ENCODE assay signal across 15 cellular contexts in genomic region chr15:63895194-63895593, GRCh38.
A peak's percentile ranks its signal among the peaks of the same experiment; 100 is the strongest.
DNase-seq lines count a peak whose midpoint lies in the region; ATAC-seq and TF ChIP-seq lines count a peak whose summit lies in the region.
"Had no signal": no experiment of that assay in that cellular context is flagged by ENCODE, and none has a peak within 500 bp of the region (broad histone marks: within the 10 kb centered on the region; RNA-seq: fewer than 3 reads in every experiment).

No MANE protein-coding gene starts in this region.

- CTCF ChIA-PET in CD4-positive, alpha-beta T cell (lab: Charles Lee): interaction anchor here (2.1 kb wide), 1 partner anchor 151 kb away, joined by 8 read pairs; the partner anchor contains the start of gene DAPK2
- CTCF ChIA-PET in activated CD8-positive, alpha-beta memory T cell treated with anti-CD3 and anti-CD28 coated beads, Interleukin-2, amount 10 ng/mL, durations not matched to agents 7 days and 5 days (lab: Charles Lee): interaction anchor here (1.5 to 6.1 kb wide), 5 partner anchors 14 to 285 kb away, joined by 3 to 53 read pairs (median 8); partner anchors contain the start of gene DAPK2

- no peaks in the 10 kb centered on the region for H3K9me3 Mint-ChIP-seq in CD4-positive, alpha-beta T cell
- H3K9me3 Mint-ChIP-seq in activated T-helper 1 cell treated with anti-CD3 and anti-CD28 coated beads, Interleukin-12 subunit alpha, Interleukin-12 subunit beta, Interleukin-2, Interleukin-4 antibody, amounts not matched to agents 30 ng/mL and 10 ng/mL and 1 ng/mL, durations not matched to agents 14 hours and 24 hours and 36 hours: no peaks in the 10 kb centered on the region
- no peaks in the 10 kb centered on the region for H3K9me3 Mint-ChIP-seq in natural killer cell treated with Interleukin-12 subunit alpha and Interleukin-12 subunit beta and Interleukin-15 and Interleukin-18, amount 100 ng/mL, for 72 hours
- H3K9me3 Mint-ChIP-seq in activated CD8-positive, alpha-beta memory T cell treated with anti-CD3 and anti-CD28 coated beads, Interleukin-2, amount 10 ng/mL, durations not matched to agents 7 days and 5 days (ENCODE audit: low read depth): no peaks in the 10 kb centered on the region
- H3K9me3 Mint-ChIP-seq: endodermal cell had no signal

- no peak overlapping the region for H3K4me3 Mint-ChIP-seq in CD4-positive, alpha-beta T cell
- peak overlapping the region; percentile 54 for H3K4me3 Mint-ChIP-seq in activated T-helper 1 cell treated with anti-CD3 and anti-CD28 coated beads, Interleukin-12 subunit alpha, Interleukin-12 subunit beta, Interleukin-2, Interleukin-4 antibody, amounts not matched to agents 30 ng/mL and 10 ng/mL and 1 ng/mL, durations not matched to agents 14 hours and 24 hours and 36 hours
- H3K4me3 Mint-ChIP-seq in natural killer cell treated with Interleukin-12 subunit alpha and Interleukin-12 subunit beta and Interleukin-15 and Interleukin-18, amount 100 ng/mL, for 72 hours: peak overlapping the region; percentile 85
- H3K4me3 Mint-ChIP-seq in activated CD8-positive, alpha-beta memory T cell treated with anti-CD3 and anti-CD28 coated beads, Interleukin-2, amount 10 ng/mL, durations not matched to agents 7 days and 5 days: no peak overlapping the region
- H3K4me3 Mint-ChIP-seq: activated CD4-positive, alpha-beta T cell treated with anti-CD3 and anti-CD28 coated beads for 36 hours; endodermal cell had no signal

- no peak overlapping the region for H2AFZ ChIP-seq in Karpas-422 (ENCODE audit: low read length)

- peak overlapping the region; percentile 55 for H3K9ac ChIP-seq in Karpas-422 (ENCODE audit: low read length)

- H3K4me2 ChIP-seq in Karpas-422 (ENCODE audit: low read depth, low read length, poor library complexity, severe bottlenecking): peak overlapping the region; percentile 52

- H3K9me3 ChIP-seq in CD4-positive, alpha-beta T cell (ENCODE audit: control insufficient read depth, low read length): no peaks in the 10 kb centered on the region
- H3K9me3 ChIP-seq in Karpas-422 (ENCODE audit: low read length): no peaks in the 10 kb centered on the region
- H3K9me3 ChIP-seq: right atrium auricular region, thoracic aorta had no signal

- ATAC-seq in CD4-positive, alpha-beta T cell (ENCODE audit: poor library complexity): no peak
- no peak for ATAC-seq in natural killer cell treated with Interleukin-12 subunit alpha and Interleukin-12 subunit beta and Interleukin-15 and Interleukin-18, amount 100 ng/mL, for 72 hours
- ATAC-seq in activated CD8-positive, alpha-beta memory T cell treated with anti-CD3 and anti-CD28 coated beads, Interleukin-2, amount 10 ng/mL, durations not matched to agents 7 days and 5 days: no peak
- ATAC-seq: activated CD4-positive, alpha-beta T cell treated with anti-CD3 and anti-CD28 coated beads for 36 hours had no signal

- H3K27me3 Mint-ChIP-seq in CD4-positive, alpha-beta T cell: no peaks in the 10 kb centered on the region
- peaks cover 2% of the 10 kb centered on the region for H3K27me3 Mint-ChIP-seq in activated T-helper 1 cell treated with anti-CD3 and anti-CD28 coated beads, Interleukin-12 subunit alpha, Interleukin-12 subunit beta, Interleukin-2, Interleukin-4 antibody, amounts not matched to agents 30 ng/mL and 10 ng/mL and 1 ng/mL, durations not matched to agents 14 hours and 24 hours and 36 hours (ENCODE audit: insufficient read depth)
- H3K27me3 Mint-ChIP-seq in natural killer cell treated with Interleukin-12 subunit alpha and Interleukin-12 subunit beta and Interleukin-15 and Interleukin-18, amount 100 ng/mL, for 72 hours: peaks cover 0 to 4% of the 10 kb centered on the region in 2 donors
- H3K27me3 Mint-ChIP-seq in activated CD8-positive, alpha-beta memory T cell treated with anti-CD3 and anti-CD28 coated beads, Interleukin-2, amount 10 ng/mL, durations not matched to agents 7 days and 5 days: no peaks in the 10 kb centered on the region
- H3K27me3 Mint-ChIP-seq: activated CD4-positive, alpha-beta T cell treated with anti-CD3 and anti-CD28 coated beads for 36 hours had no signal

- TF ChIP-seq CTCF in CD4-positive, alpha-beta T cell (IDR thresholded peaks at IDR 0.05): no peak

- no peak for DNase-seq in CD4-positive, alpha-beta T cell
- DNase-seq in Karpas-422: no peak
- no peak for DNase-seq in activated T-helper 1 cell treated with anti-CD3 and anti-CD28 coated beads, Interleukin-12 subunit alpha, Interleukin-12 subunit beta, Interleukin-2, Interleukin-4 antibody, amounts not matched to agents 30 ng/mL and 10 ng/mL and 1 ng/mL, durations not matched to agents 14 hours and 24 hours and 36 hours (ENCODE audit: low spot score)
- no peak for DNase-seq in natural killer cell treated with Interleukin-12 subunit alpha and Interleukin-12 subunit beta and Interleukin-15 and Interleukin-18, amount 100 ng/mL, for 72 hours (ENCODE audit: low spot score)
- DNase-seq in NCI-H345 treated with DMSO at 0.1 percent for 48 hours (lab: John Stamatoyannopoulos, UW; ENCODE audit: unreplicated experiment): no peak
- DNase-seq in SKM-1 (lab: John Stamatoyannopoulos, UW; ENCODE audit: unreplicated experiment): no peak
- DNase-seq in activated CD8-positive, alpha-beta memory T cell treated with anti-CD3 and anti-CD28 coated beads, Interleukin-2, amount 10 ng/mL, durations not matched to agents 7 days and 5 days: no peak
- DNase-seq: activated CD4-positive, alpha-beta T cell treated with anti-CD3 and anti-CD28 coated beads for 36 hours; Calu3; EL; endodermal cell; MV-4-11; NCI-H187 treated with DMSO at 0.1 percent for 48 hours had no signal

- H4K20me1 ChIP-seq in Karpas-422 (ENCODE audit: insufficient read depth, low read depth, low read length): no peaks in the 10 kb centered on the region

- H3K36me3 Mint-ChIP-seq in CD4-positive, alpha-beta T cell (ENCODE audit: low read depth): no peaks in the 10 kb centered on the region
- H3K36me3 Mint-ChIP-seq in activated T-helper 1 cell treated with anti-CD3 and anti-CD28 coated beads, Interleukin-12 subunit alpha, Interleukin-12 subunit beta, Interleukin-2, Interleukin-4 antibody, amounts not matched to agents 30 ng/mL and 10 ng/mL and 1 ng/mL, durations not matched to agents 14 hours and 24 hours and 36 hours (ENCODE audit: low read depth): peaks cover 2% of the 10 kb centered on the region
- no peaks in the 10 kb centered on the region for H3K36me3 Mint-ChIP-seq in natural killer cell treated with Interleukin-12 subunit alpha and Interleukin-12 subunit beta and Interleukin-15 and Interleukin-18, amount 100 ng/mL, for 72 hours
- peaks cover 1% of the 10 kb centered on the region for H3K36me3 Mint-ChIP-seq in activated CD8-positive, alpha-beta memory T cell treated with anti-CD3 and anti-CD28 coated beads, Interleukin-2, amount 10 ng/mL, durations not matched to agents 7 days and 5 days

- no peaks in the 10 kb centered on the region for H3K27me3 ChIP-seq in CD4-positive, alpha-beta T cell (ENCODE audit: control insufficient read depth, insufficient read depth, low read length)
- H3K27me3 ChIP-seq in Karpas-422 (ENCODE audit: low read length): no peaks in the 10 kb centered on the region
- H3K27me3 ChIP-seq: right atrium auricular region had no signal

- intact Hi-C loops in CD4-positive, alpha-beta T cell (cut with DNase I, micrococcal nuclease): no loop called here
- intact Hi-C loops in activated T-helper 1 cell treated with anti-CD3 and anti-CD28 coated beads, Interleukin-12 subunit alpha, Interleukin-12 subunit beta, Interleukin-2, Interleukin-4 antibody, amounts not matched to agents 30 ng/mL and 10 ng/mL and 1 ng/mL, durations not matched to agents 14 hours and 24 hours and 36 hours (cut with micrococcal nuclease): no loop called here

- H3K9me2 ChIP-seq in Karpas-422 (replicated peaks; ENCODE audit: insufficient read depth, low read length): no peaks in the 10 kb centered on the region

- peak overlapping the region; percentile 16; the same call in 1 of the 2 replicates for H3K4me3 ChIP-seq in Karpas-422 (ENCODE audit: low read length)
- H3K4me3 ChIP-seq: right atrium auricular region, thoracic aorta had no signal

- H3K4me1 Mint-ChIP-seq in CD4-positive, alpha-beta T cell (ENCODE audit: low read depth): peaks cover 89% of the 10 kb centered on the region
- H3K4me1 Mint-ChIP-seq in activated T-helper 1 cell treated with anti-CD3 and anti-CD28 coated beads, Interleukin-12 subunit alpha, Interleukin-12 subunit beta, Interleukin-2, Interleukin-4 antibody, amounts not matched to agents 30 ng/mL and 10 ng/mL and 1 ng/mL, durations not matched to agents 14 hours and 24 hours and 36 hours (ENCODE audit: low read depth): peaks cover 87% of the 10 kb centered on the region
- H3K4me1 Mint-ChIP-seq in natural killer cell treated with Interleukin-12 subunit alpha and Interleukin-12 subunit beta and Interleukin-15 and Interleukin-18, amount 100 ng/mL, for 72 hours (ENCODE audit: low read depth in 2 of 2): peaks cover 80 to 82% of the 10 kb centered on the region in 2 donors
- peaks cover 83% of the 10 kb centered on the region for H3K4me1 Mint-ChIP-seq in activated CD8-positive, alpha-beta memory T cell treated with anti-CD3 and anti-CD28 coated beads, Interleukin-2, amount 10 ng/mL, durations not matched to agents 7 days and 5 days

- no peaks in the 10 kb centered on the region for H3K36me3 ChIP-seq in Karpas-422 (ENCODE audit: insufficient read depth, low read length)
- H3K36me3 ChIP-seq: right atrium auricular region, thoracic aorta had no signal

- H3K4me1 ChIP-seq in Karpas-422 (ENCODE audit: low read length): peaks cover 84% of the 10 kb centered on the region

- no peak overlapping the region for H3K27ac ChIP-seq in CD4-positive, alpha-beta T cell (ENCODE audit: low read depth, low read length)
- peak overlapping the region; percentile 89 for H3K27ac ChIP-seq in Karpas-422 (ENCODE audit: low read length)
- H3K27ac ChIP-seq: right atrium auricular region, thoracic aorta had no signal

- no peaks in the 10 kb centered on the region for H3K79me2 ChIP-seq in Karpas-422 (ENCODE audit: low read length)

- POLR2A ChIA-PET in CD4-positive, alpha-beta T cell (lab: Charles Lee): interaction anchor here (1.2 to 4.1 kb wide), 3 partner anchors 11 to 53 kb away, joined by 4 to 25 read pairs (median 5); no protein-coding TSS in a partner anchor

- H3K27ac Mint-ChIP-seq in CD4-positive, alpha-beta T cell: peak overlapping the region; percentile 65
- peak overlapping the region; percentile 27 for H3K27ac Mint-ChIP-seq in activated T-helper 1 cell treated with anti-CD3 and anti-CD28 coated beads, Interleukin-12 subunit alpha, Interleukin-12 subunit beta, Interleukin-2, Interleukin-4 antibody, amounts not matched to agents 30 ng/mL and 10 ng/mL and 1 ng/mL, durations not matched to agents 14 hours and 24 hours and 36 hours
- H3K27ac Mint-ChIP-seq in natural killer cell treated with Interleukin-12 subunit alpha and Interleukin-12 subunit beta and Interleukin-15 and Interleukin-18, amount 100 ng/mL, for 72 hours: peak overlapping the region; percentile 63 to 68
- H3K27ac Mint-ChIP-seq in activated CD8-positive, alpha-beta memory T cell treated with anti-CD3 and anti-CD28 coated beads, Interleukin-2, amount 10 ng/mL, durations not matched to agents 7 days and 5 days: no peak overlapping the region
- H3K27ac Mint-ChIP-seq: activated CD4-positive, alpha-beta T cell treated with anti-CD3 and anti-CD28 coated beads for 36 hours; endodermal cell had no signal

Comparison
In these comparisons a context has a peak if more than half of its experiments do, and no peak if none do; other contexts are left out.
1. H3K4me3 Mint-ChIP-seq: peak in activated T-helper 1 cell treated with anti-CD3 and anti-CD28 coated beads, Interleukin-12 subunit alpha, Interleukin-12 subunit beta, Interleukin-2, Interleukin-4 antibody, amounts not matched to agents 30 ng/mL and 10 ng/mL and 1 ng/mL, durations not matched to agents 14 hours and 24 hours and 36 hours (single experiment) and natural killer cell treated with Interleukin-12 subunit alpha and Interleukin-12 subunit beta and Interleukin-15 and Interleukin-18, amount 100 ng/mL, for 72 hours (single experiment); none in CD4-positive, alpha-beta T cell (single experiment) and activated CD8-positive, alpha-beta memory T cell treated with anti-CD3 and anti-CD28 coated beads, Interleukin-2, amount 10 ng/mL, durations not matched to agents 7 days and 5 days (single experiment).